ENCODE assay signal across 17 cellular contexts in genomic region chr6:106783631-106784566, GRCh38.
DNase-seq lines count a peak whose midpoint lies in the region; ATAC-seq, FAIRE-seq and TF ChIP-seq lines count a peak whose summit lies in the region.
"Had no signal": no experiment of that assay in that cellular context is flagged by ENCODE, and none has a peak within 500 bp of the region (broad histone marks: within the 10 kb centered on the region; RNA-seq: fewer than 3 reads in every experiment).

No MANE protein-coding gene starts in this region.

- TF ChIP-seq CTCF in A549 (IDR thresholded peaks at IDR 0.05) (no peak), body of pancreas (IDR thresholded peaks at IDR 0.05) (no peak), HepG2 (CRISPR knock-in tag; IDR thresholded peaks at IDR 0.05) (no peak), Caco-2 (IDR thresholded peaks at IDR 0.05; ENCODE audit: insufficient read depth in 1 of 2, low read depth in 1 of 2, low read length in 1 of 2, severe bottlenecking in 1 of 2, unreplicated experiment in 1 of 2) (no peak)

- no peak overlapping the region for H3K9ac ChIP-seq in HepG2 (ENCODE audit: insufficient read depth, low read depth, low read length)
- H3K9ac ChIP-seq: KMS-11 had no signal

- TF ChIP-seq RAD21 in A549 (conservative IDR thresholded peaks at IDR 0.05 in 1 of 2, IDR thresholded peaks at IDR 0.05 in 1 of 2) (no peak), HepG2 (CRISPR knock-in tag; IDR thresholded peaks at IDR 0.05) (no peak)

- ATAC-seq in A549 (peak; percentile 70 to 76; a peak in 4 of 6 replicates), body of pancreas (no peak), HepG2 (no peak), GM19395 (IDR thresholded peaks at IDR 0.05; ENCODE audit: unreplicated experiment) (no peak)
- ATAC-seq: activated T-cell treated with anti-CD3 and anti-CD28 coated beads, Interleukin-2, amount 50 U/mL, for 72 hours; gastrocnemius medialis had no signal

- H3K27me3 ChIP-seq in body of pancreas (no peaks in the 10 kb centered on the region), HepG2 (ENCODE audit: control insufficient read depth in 1 of 2, insufficient read depth in 2 of 2, low read length in 2 of 2) (no peaks in the 10 kb centered on the region), Caco-2 (replicated peaks; ENCODE audit: control insufficient read depth, insufficient read depth, low read length) (no peaks in the 10 kb centered on the region)
- H3K27me3 ChIP-seq: gastrocnemius medialis, tibial nerve had no signal

- POLR2A ChIA-PET in A549 (lab: Yijun Ruan, JAX): no interaction called here
- POLR2A ChIA-PET in HepG2 (lab: Yijun Ruan, JAX): no interaction called here
- POLR2A ChIA-PET in Caco-2 (lab: Charles Lee): no interaction called here

- H3K4me3 ChIP-seq in A549 (no peak overlapping the region), body of pancreas (no peak overlapping the region), HepG2 (replicated peaks in 1 of 3; ENCODE audit: insufficient read depth in 1 of 3, low read depth in 2 of 3, low read length in 3 of 3) (no peak overlapping the region), Caco-2 (ENCODE audit: low read depth, low read length) (no peak overlapping the region)
- H3K4me3 ChIP-seq: gastrocnemius medialis, tibial nerve had no signal

- FAIRE-seq in A549 (lab: Jason Lieb, UNC) (no peak), HTR-8/SVneo (lab: Jason Lieb, UNC) (no peak), HepG2 (lab: Jason Lieb, UNC) (no peak)

- H3K27ac Mint-ChIP-seq in Caco-2 (ENCODE audit: unreplicated experiment): no peak overlapping the region
- H3K27ac Mint-ChIP-seq: activated T-cell treated with anti-CD3 and anti-CD28 coated beads, Interleukin-2, amount 50 U/mL, for 72 hours had no signal

- CTCF ChIA-PET in A549 (lab: Yijun Ruan, JAX): interaction anchor here (0.6 to 1.0 kb wide), 2 partner anchors 195 to 450 kb away, joined by 3 read pairs; no protein-coding TSS in a partner anchor
- CTCF ChIA-PET in HepG2 (lab: Yijun Ruan, JAX; ENCODE audit: low intra/inter-chr PET ratio, low total read pairs): no interaction called here
- CTCF ChIA-PET in Caco-2 (lab: Charles Lee): no interaction called here

- TF ChIP-seq POLR2A in A549 (IDR thresholded peaks at IDR 0.05; ENCODE audit: low read length): no peak
- peak in 1 of 3 donors; percentile 9 for TF ChIP-seq POLR2A in body of pancreas (IDR thresholded peaks at IDR 0.05)
- no peak for TF ChIP-seq POLR2A in HepG2 (IDR thresholded peaks at IDR 0.05; ENCODE audit: insufficient read depth in 1 of 2, low read depth in 2 of 2, low read length in 2 of 2)

- H3K9me3 Mint-ChIP-seq in Caco-2 (ENCODE audit: unreplicated experiment): peaks cover 37% of the 10 kb centered on the region

- H4K20me1 ChIP-seq in HepG2 (ENCODE audit: insufficient read depth, low read length): no peaks in the 10 kb centered on the region

- H3K9me3 ChIP-seq in A549 (peaks cover 13% of the 10 kb centered on the region; the same call in 2 of the 3 replicates), body of pancreas (no peaks in the 10 kb centered on the region), HepG2 (ENCODE audit: low read length) (peaks cover 20% of the 10 kb centered on the region), Caco-2 (peaks cover 32% of the 10 kb centered on the region)
- H3K9me3 ChIP-seq: gastrocnemius medialis had no signal

- H3K4me3 Mint-ChIP-seq in Caco-2 (ENCODE audit: unreplicated experiment): no peak overlapping the region
- H3K4me3 Mint-ChIP-seq: activated T-cell treated with anti-CD3 and anti-CD28 coated beads, Interleukin-2, amount 50 U/mL, for 72 hours had no signal

- in situ Hi-C loops in HepG2 (cut with HindIII; ENCODE audit: extremely low pct_ligation_motif_present, low pct_unique_long_range_greater_than_20kb): no loop called here

- no peaks in the 10 kb centered on the region for H3K27me3 Mint-ChIP-seq in Caco-2 (ENCODE audit: insufficient read depth, unreplicated experiment)

- H3K27ac ChIP-seq in A549 (peak overlapping the region; percentile 63 to 88), body of pancreas (peak overlapping the region; percentile 88 to 98 (median 98)), HepG2 (ENCODE audit: extremely low read length, insufficient read depth, low read length) (no peak overlapping the region)
- H3K27ac ChIP-seq: gastrocnemius medialis, KMS-11, tibial nerve had no signal

- peak overlapping the region; percentile 46 for H3K4me2 ChIP-seq in A549
- no peak overlapping the region for H3K4me2 ChIP-seq in HepG2 (ENCODE audit: low read depth, low read length)
- H3K4me2 ChIP-seq: KMS-11 had no signal

- intact Hi-C loops in body of pancreas (cut with DNase I) (no loop called here), HepG2 (cut with micrococcal nuclease; ENCODE audit: unreplicated experiment) (no loop called here), Caco-2 (cut with micrococcal nuclease; ENCODE audit: unreplicated experiment) (no loop called here)

- no peak for TF ChIP-seq EP300 in A549 (IDR thresholded peaks at IDR 0.05)
- no peak for TF ChIP-seq EP300 in HepG2 (IDR thresholded peaks at IDR 0.05; ENCODE audit: low read depth in 2 of 2, low read length in 2 of 2)
- no peak for TF ChIP-seq EP300 in HepG2 (CRISPR knock-in tag; IDR thresholded peaks at IDR 0.05; ENCODE audit: borderline replicate concordance)

- H3K4me1 ChIP-seq in A549 (peaks cover 59% of the 10 kb centered on the region), body of pancreas (peaks cover 67% of the 10 kb centered on the region), HepG2 (ENCODE audit: insufficient read depth, low read length) (peaks cover 77% of the 10 kb centered on the region), Caco-2 (peaks cover 24% of the 10 kb centered on the region)
- H3K4me1 ChIP-seq: gastrocnemius medialis, tibial nerve had no signal

- no peaks in the 10 kb centered on the region for H3K36me3 Mint-ChIP-seq in Caco-2 (ENCODE audit: insufficient read depth, unreplicated experiment)

- peaks cover 9% of the 10 kb centered on the region for H3K4me1 Mint-ChIP-seq in Caco-2 (ENCODE audit: low read depth, unreplicated experiment)

- BruUV-seq in HepG2 (replicated peaks; lab: Mats Ljungman, UMichigan) (no TSS peak), Caco-2 (replicated peaks; lab: Mats Ljungman, UMichigan) (no TSS peak)

- DNase-seq in A549 (ENCODE audit: low read depth in 1 of 2, low spot score in 1 of 2) (peak; percentile 31 to 54), HTR-8/SVneo (ENCODE audit: insufficient read length, low spot score) (peak; percentile 54), body of pancreas (peak in 1 of 4 donors; percentile 54), HepG2 (ENCODE audit: low spot score) (no peak), NCI-H446 treated with DMSO at 0.1 percent for 48 hours (lab: John Stamatoyannopoulos, UW) (no peak), NCI-H446 (lab: John Stamatoyannopoulos, UW) (no peak), Caco-2 (no peak)
- DNase-seq: activated CD4-positive, alpha-beta T cell treated with anti-CD3 and anti-CD28 coated beads, Interleukin-2, amount 50 U/mL, for 1 hour; activated T-cell treated with anti-CD3 and anti-CD28 coated beads, Interleukin-2, amount 50 U/mL, for 72 hours; central memory CD4-positive, alpha-beta T cell; effector memory CD4-positive, alpha-beta T cell; gastrocnemius medialis; NCI-H1436; NK-92 treated with Interleukin-12 subunit alpha and Interleukin-12 subunit beta, amount 100 ng/mL, for 24 hours had no signal

- H3K36me3 ChIP-seq in body of pancreas (replicated peaks in 1 of 2; ENCODE audit: insufficient read depth in 1 of 2, low read depth in 2 of 2): no peaks in the 10 kb centered on the region
- no peaks in the 10 kb centered on the region for H3K36me3 ChIP-seq in HepG2 (replicated peaks in 1 of 2; ENCODE audit: control insufficient read depth in 1 of 2, insufficient read depth in 2 of 2, low read length in 2 of 2)
- H3K36me3 ChIP-seq in Caco-2 (ENCODE audit: control insufficient read depth, insufficient read depth, low read length): no peaks in the 10 kb centered on the region
- H3K36me3 ChIP-seq: gastrocnemius medialis, tibial nerve had no signal

- H3K79me2 ChIP-seq in HepG2 (ENCODE audit: insufficient read depth, low read length): no peaks in the 10 kb centered on the region

- WGBS in A549 (ENCODE audit: missing lambda C conversion rate): 60% methylated on average over 3 of the region's 3 CpGs
- 29 to 33% methylated on average over 3 of the region's 3 CpGs for WGBS in body of pancreas, 2 donors
- 96% methylated on average over 3 of the region's 3 CpGs for WGBS in HepG2 (ENCODE audit: low lambda C conversion rate)

- no peak overlapping the region for H2AFZ ChIP-seq in HepG2 (ENCODE audit: low read length)

TF ChIP-seq in A549, 52 proteins besides CTCF, POLR2A, EP300 and RAD21 (continues in another document):
- TF ChIP-seq NFE2L2 (conservative IDR thresholded peaks at IDR 0.05; ENCODE audit: low read length) (no peak), JUNB (IDR thresholded peaks at IDR 0.05) (peak; percentile 45; the same call in 1 of the 2 replicates), MAX (IDR thresholded peaks at IDR 0.05) (no peak)

TF ChIP-seq in HepG2, 621 proteins besides CTCF, POLR2A, EP300 and RAD21:
- TF ChIP-seq CREB1 (IDR thresholded peaks at IDR 0.05) (peak; percentile 77), CREB1 (CRISPR knock-in tag; IDR thresholded peaks at IDR 0.05) (no peak), FOSL2 (CRISPR knock-in tag; IDR thresholded peaks at IDR 0.05) (peak; percentile 89), CCDC6 (CRISPR knock-in tag; IDR thresholded peaks at IDR 0.05) (no peak), NFKBIZ (CRISPR knock-in tag; IDR thresholded peaks at IDR 0.05) (no peak), ZNF772 (CRISPR knock-in tag; IDR thresholded peaks at IDR 0.05) (no peak), STAG1 (CRISPR knock-in tag; IDR thresholded peaks at IDR 0.05) (no peak), SETDB1 (CRISPR knock-in tag; IDR thresholded peaks at IDR 0.05; ENCODE audit: borderline replicate concordance) (no peak), MED8 (CRISPR knock-in tag; IDR thresholded peaks at IDR 0.05; ENCODE audit: insufficient replicate concordance) (no peak), ZBTB7B (CRISPR knock-in tag; IDR thresholded peaks at IDR 0.05) (no peak)

Comparison
In these comparisons a context has a peak if more than half of its experiments do, and no peak if none do; other contexts are left out.
1. ATAC-seq: peak in A549 (2 of 2); none in body of pancreas (single experiment), HepG2 (single experiment) and GM19395 (single experiment).
2. DNase-seq: peak in A549 (2 of 2) and HTR-8/SVneo (single experiment); none in HepG2 (single experiment), NCI-H446 treated with DMSO at 0.1 percent for 48 hours (single experiment), NCI-H446 (0 of 2) and Caco-2 (0 of 2).
3. Of the 38 proteins assayed by ChIP-seq in both HepG2 and A549: peak only in HepG2: none; only in A549: JUNB; in both: FOSL2; in neither: 35; mixed calls (peak in some experiments, not most) for 1.